Comparison of ENCODE assay signal across 30 cellular contexts in genomic region chrX:1853916-1854315, GRCh38.
"Had no signal": no experiment of that assay in that cellular context is flagged by ENCODE, and none has a peak within 500 bp of the region (broad histone marks: within the 10 kb centered on the region; RNA-seq: fewer than 3 reads in every experiment).

No MANE protein-coding gene starts in this region.

- DNase-seq: activated CD4-positive, alpha-beta T cell treated with anti-CD3 and anti-CD28 coated beads for 36 hours; activated CD4-positive, alpha-beta T cell treated with anti-CD3 and anti-CD28 coated beads, Interleukin-2, amount 10 ng/mL, durations not matched to agents 7 days and 5 days; activated CD4-positive, alpha-beta T cell treated with anti-CD3 and anti-CD28 coated beads, Interleukin-2, amount 50 U/mL, for 48 hours; activated CD8-positive, alpha-beta T cell treated with anti-CD3 and anti-CD28 coated beads, Interleukin-2, amount 10 ng/mL, durations not matched to agents 7 days and 5 days; activated naive CD4-positive, alpha-beta T cell treated with anti-CD3 and anti-CD28 coated beads, Interleukin-2, amount 10 ng/mL, durations not matched to agents 7 days and 5 days; activated naive CD8-positive, alpha-beta T cell treated with anti-CD3 and anti-CD28 coated beads, Interleukin-2, amount 50 U/mL, for 24 hours; activated T-cell treated with anti-CD3 and anti-CD28 coated beads, Interleukin-2, amount 50 U/mL, for 24 hours; anterior cingulate cortex; brain microvascular endothelial cell; caudate nucleus; cerebellar nuclear complex; Kasumi-1; KG1; MM.1S; MV-4-11; NCI-H1092; NCI-H1417; NCI-H146; NCI-H187; NCI-H2029 treated with DMSO at 0.1 percent for 48 hours; NCI-H2107; NCI-H2171; NCI-H510A; NCI-H526; NCI-H748 treated with DMSO at 0.1 percent for 48 hours; PC-9; SHP77 treated with DMSO at 0.1 percent for 48 hours; SK-N-SH had no signal

- H3K36me3 ChIP-seq: brain microvascular endothelial cell, SJSA1 had no signal

- H3K27ac ChIP-seq: brain microvascular endothelial cell, PC-9, SJSA1 had no signal

- H2AFZ ChIP-seq: PC-9 had no signal

- H3K9ac ChIP-seq: SK-N-SH had no signal

- H3K27me3 ChIP-seq: brain microvascular endothelial cell, SJSA1 had no signal

- ATAC-seq: activated CD4-positive, alpha-beta T cell treated with anti-CD3 and anti-CD28 coated beads for 36 hours; activated CD4-positive, CD25-positive, alpha-beta regulatory T cell treated with anti-CD3 and anti-CD28 coated beads, Interleukin-2, amount 50 U/mL, for 24 hours; activated CD8-positive, alpha-beta T cell treated with anti-CD3 and anti-CD28 coated beads, Interleukin-2, amount 10 ng/mL, durations not matched to agents 7 days and 5 days; activated naive CD8-positive, alpha-beta T cell treated with anti-CD3 and anti-CD28 coated beads, Interleukin-2, amount 50 U/mL, for 24 hours had no signal

- H3K9me3 ChIP-seq: SJSA1, SK-N-SH had no signal

- H3K4me1 ChIP-seq: SJSA1 had no signal

- H3K4me2 ChIP-seq: PC-9, SK-N-SH had no signal

- H3K4me3 ChIP-seq: PC-9, SJSA1 had no signal
